ENCODE assay signal across 15 cellular contexts in genomic region chr4:94558392-94558920, GRCh38.
"Had no signal": no experiment of that assay in that cellular context is flagged by ENCODE, and none has a peak within 500 bp of the region (broad histone marks: within the 10 kb centered on the region; RNA-seq: fewer than 3 reads in every experiment).

No MANE protein-coding gene starts in this region.

- H3K27me3 ChIP-seq: adrenal gland, body of pancreas, dorsolateral prefrontal cortex, neutrophil, thyroid gland had no signal

- DNase-seq: activated B cell treated with CpG ODN at 0.5 μM for 24 hours; activated CD4-positive, alpha-beta T cell treated with anti-CD3 and anti-CD28 coated beads, Interleukin-2, amount 10 ng/mL, durations not matched to agents 24 days and 14 days; activated naive CD4-positive, alpha-beta T cell treated with anti-CD3 and anti-CD28 coated beads, Interleukin-2, amount 50 U/mL, for 16 hours; adrenal gland; body of pancreas; dorsolateral prefrontal cortex; hippocampal formation; kidney glomerular epithelial cell; naive thymus-derived CD4-positive, alpha-beta T cell; SK-N-SH; stimulated activated CD4-positive, alpha-beta T cell treated with anti-CD3 and anti-CD28 coated beads, Interleukin-15, amount 100 ng/mL, for 24 hours; thyroid gland had no signal

- H3K4me2 ChIP-seq: SK-N-SH had no signal

- H3K9me2 ChIP-seq: SK-N-SH had no signal

- H3K9ac ChIP-seq: SK-N-SH had no signal

- FAIRE-seq: TTC549 had no signal

- H3K36me3 ChIP-seq: adrenal gland, neutrophil, prostate gland, thyroid gland had no signal

- H3K9me3 ChIP-seq: adrenal gland, body of pancreas, neutrophil, prostate gland, SK-N-SH, thyroid gland had no signal

- H3K4me3 ChIP-seq: adrenal gland, body of pancreas, dorsolateral prefrontal cortex, prostate gland, thyroid gland had no signal

- H3K27ac ChIP-seq: adrenal gland, body of pancreas, dorsolateral prefrontal cortex, neutrophil, prostate gland, thyroid gland had no signal
